16 cellular contexts compared by ENCODE assay signal in genomic region chr9:128056887-128057723, GRCh38. TPM values are rescaled to one million over a fixed set of nuclear protein-coding genes. Genes with fewer than 3 reads are reported as not detected.
A peak's percentile ranks its signal among the peaks of the same experiment; 100 is the strongest.
DNase-seq lines count a peak whose midpoint lies in the region; ATAC-seq and TF ChIP-seq lines count a peak whose summit lies in the region.
"Had no signal": no experiment of that assay in that cellular context is flagged by ENCODE, and none has a peak within 500 bp of the region (broad histone marks: within the 10 kb centered on the region; RNA-seq: fewer than 3 reads in every experiment).

No MANE protein-coding gene starts in this region.

- no peak overlapping the region for H3K18ac ChIP-seq in mesenchymal stem cell (ENCODE audit: low read depth in 1 of 2, low read length in 2 of 2)

- H3K27ac ChIP-seq in adrenal gland = peak overlapping the region; percentile 42 to 93 (median 82)
- no peak overlapping the region for H3K27ac ChIP-seq in mesenchymal stem cell (ENCODE audit: low read length, poor library complexity, severe bottlenecking)
- H3K27ac ChIP-seq in tibial nerve = peak overlapping the region; percentile 80 to 97 (median 90)

- peak overlapping the region in 1 of 2 experiments; percentile 29 for H2BK12ac ChIP-seq in mesenchymal stem cell (ENCODE audit: low read length in 2 of 2)

- WGBS in adrenal gland, 4 donors = 55 to 65% (median 58%) methylated on average over 14 of the region's 14 CpGs
- WGBS in mesenchymal stem cell = 87% methylated on average over 14 of the region's 14 CpGs
- 61 to 76% methylated on average over 14 of the region's 14 CpGs for WGBS in tibial nerve, 2 donors

- no peaks in the 10 kb centered on the region for H3K27me3 Mint-ChIP-seq in T-helper 17 cell
- no peaks in the 10 kb centered on the region for H3K27me3 Mint-ChIP-seq in effector memory CD8-positive, alpha-beta T cell

- peak; percentile 40 for DNase-seq in NCI-H1092 treated with DMSO at 0.1 percent for 48 hours (lab: John Stamatoyannopoulos, UW)
- DNase-seq in adrenal gland = peak; percentile 34 to 90 (median 77)
- peak; percentile 52 for DNase-seq in mesenchymal stem cell
- no peak for DNase-seq in tibial nerve (ENCODE audit: low spot score in 2 of 2)
- no peak for DNase-seq in medulla oblongata (ENCODE audit: extremely low spot score)
- DNase-seq in SW480 (ENCODE audit: low spot score) = no peak
- no peak for DNase-seq in T-helper 17 cell
- no peak for DNase-seq in effector memory CD8-positive, alpha-beta T cell
- DNase-seq: activated CD4-positive, alpha-beta T cell treated with anti-CD3 and anti-CD28 coated beads, Interleukin-2, amount 50 U/mL, for 4 hours; dermis blood vessel endothelial cell; DMS79 treated with DMSO at 0.1 percent for 48 hours; HFFc6; NK-92 treated with Interleukin-12 subunit alpha and Interleukin-12 subunit beta, amount 100 ng/mL, for 24 hours; stimulated activated CD4-positive, alpha-beta T cell treated with anti-CD3 and anti-CD28 coated beads, Interleukin-1b, Interleukin-23, amount 100 ng/mL, for 48 hours; stimulated activated naive CD4-positive, alpha-beta T cell had no signal

- H3K9me3 ChIP-seq in adrenal gland (replicated peaks in 1 of 3) = no peaks in the 10 kb centered on the region
- no peaks in the 10 kb centered on the region for H3K9me3 ChIP-seq in mesenchymal stem cell (ENCODE audit: control insufficient read depth, low read length)
- no peaks in the 10 kb centered on the region for H3K9me3 ChIP-seq in tibial nerve
- no peaks in the 10 kb centered on the region for H3K9me3 ChIP-seq in T-helper 17 cell (ENCODE audit: control insufficient read depth, low read length, poor library complexity, severe bottlenecking)

- no peak overlapping the region for H4K91ac ChIP-seq in mesenchymal stem cell (ENCODE audit: low read length)

- no peak overlapping the region for H3K4me2 ChIP-seq in mesenchymal stem cell (ENCODE audit: low read length, poor library complexity, severe bottlenecking)

- no peak overlapping the region for H2AK5ac ChIP-seq in mesenchymal stem cell (ENCODE audit: low read length, severe bottlenecking)

- no peak overlapping the region for H3K4ac ChIP-seq in mesenchymal stem cell (ENCODE audit: low read depth in 1 of 2, low read length in 2 of 2)

- no peaks in the 10 kb centered on the region for H3K79me1 ChIP-seq in mesenchymal stem cell (replicated peaks; ENCODE audit: low read length, poor library complexity, severe bottlenecking)

- peaks cover 25 to 41% of the 10 kb centered on the region in 2 donors for H3K4me1 ChIP-seq in adrenal gland (replicated peaks in 1 of 2)
- H3K4me1 ChIP-seq in mesenchymal stem cell (ENCODE audit: control insufficient read depth, insufficient read depth, low read depth, low read length) = peaks cover 5% of the 10 kb centered on the region
- H3K4me1 ChIP-seq in tibial nerve = peaks cover 0 to 50% (median 32%) of the 10 kb centered on the region in 4 donors

- ATAC-seq in T-helper 17 cell = no peak
- no peak for ATAC-seq in effector memory CD8-positive, alpha-beta T cell (replicated peaks)
- ATAC-seq: SK-N-SH treated with all-trans-retinoic acid at 6 μM for 48 hours had no signal

- TF ChIP-seq CTCF in adrenal gland (IDR thresholded peaks at IDR 0.05) (peak in 1 of 6 experiments; percentile 18), tibial nerve (IDR thresholded peaks at IDR 0.05) (no peak)

- H3K9me3 Mint-ChIP-seq in effector memory CD8-positive, alpha-beta T cell = no peaks in the 10 kb centered on the region
- H3K9me3 Mint-ChIP-seq: HFFc6 had no signal

- H3K9ac ChIP-seq in mesenchymal stem cell (ENCODE audit: low read length) = no peak overlapping the region

- H2BK5ac ChIP-seq in mesenchymal stem cell (ENCODE audit: low read depth, low read length, poor library complexity, severe bottlenecking) = no peak overlapping the region

- peak in 1 of 2 donors; percentile 1 for TF ChIP-seq POLR2A in adrenal gland (IDR thresholded peaks at IDR 0.05)
- no peak for TF ChIP-seq POLR2A in tibial nerve (IDR thresholded peaks at IDR 0.05)

- no peaks in the 10 kb centered on the region for H3K36me3 Mint-ChIP-seq in T-helper 17 cell (ENCODE audit: low read depth)
- peaks cover 2% of the 10 kb centered on the region for H3K36me3 Mint-ChIP-seq in effector memory CD8-positive, alpha-beta T cell (ENCODE audit: insufficient read depth)

- peaks cover 16% of the 10 kb centered on the region for H3K4me1 Mint-ChIP-seq in T-helper 17 cell
- peaks cover 6 to 9% of the 10 kb centered on the region in 2 donors for H3K4me1 Mint-ChIP-seq in effector memory CD8-positive, alpha-beta T cell (ENCODE audit: low read depth in 2 of 2)

- H3K27me3 ChIP-seq in adrenal gland (no peaks in the 10 kb centered on the region), mesenchymal stem cell (ENCODE audit: control insufficient read depth in 1 of 2, insufficient read depth in 1 of 2, low read length in 2 of 2) (no peaks in the 10 kb centered on the region), tibial nerve (no peaks in the 10 kb centered on the region)

- no peak for TF ChIP-seq EP300 in tibial nerve (IDR thresholded peaks at IDR 0.05)

- peak overlapping the region; percentile 26 for H2BK15ac ChIP-seq in mesenchymal stem cell (ENCODE audit: low read depth, poor library complexity, severe bottlenecking)

- H2AFZ ChIP-seq in mesenchymal stem cell (ENCODE audit: low read depth, low read length) = no peak overlapping the region

- H3K14ac ChIP-seq in mesenchymal stem cell (ENCODE audit: low read length in 2 of 2) = peak overlapping the region in 1 of 2 experiments; percentile 48

- H3K27ac Mint-ChIP-seq in T-helper 17 cell = no peak overlapping the region
- no peak overlapping the region for H3K27ac Mint-ChIP-seq in effector memory CD8-positive, alpha-beta T cell
- H3K27ac Mint-ChIP-seq: HFFc6 had no signal

- H4K8ac ChIP-seq in mesenchymal stem cell (ENCODE audit: low read length) = peak overlapping the region; percentile 3

- peak overlapping the region; percentile 15 for H2BK120ac ChIP-seq in mesenchymal stem cell (ENCODE audit: low read depth, low read length)

- H3K23ac ChIP-seq in mesenchymal stem cell (ENCODE audit: low read length in 2 of 2) = no peak overlapping the region

- intact Hi-C loops in adrenal gland (cut with DNase I) = no loop called here

- H3K4me3 Mint-ChIP-seq in T-helper 17 cell = no peak overlapping the region
- no peak overlapping the region for H3K4me3 Mint-ChIP-seq in effector memory CD8-positive, alpha-beta T cell
- H3K4me3 Mint-ChIP-seq: HFFc6 had no signal

- H3K36me3 ChIP-seq in adrenal gland (replicated peaks in 1 of 2) (peaks cover 0 to 2% of the 10 kb centered on the region in 2 donors), mesenchymal stem cell (ENCODE audit: control insufficient read depth in 1 of 2, insufficient read depth in 2 of 2, low read depth in 1 of 2, low read length in 2 of 2) (peaks cover 7 to 11% of the 10 kb centered on the region in 2 experiments), tibial nerve (peaks cover 0 to 9% (median 0%) of the 10 kb centered on the region in 3 donors)

- H3K4me3 ChIP-seq in adrenal gland = no peak overlapping the region
- no peak overlapping the region for H3K4me3 ChIP-seq in mesenchymal stem cell (ENCODE audit: insufficient read depth in 1 of 2, low read depth in 1 of 2, low read length in 2 of 2)
- no peak overlapping the region for H3K4me3 ChIP-seq in tibial nerve

RNA-seq across cellular contexts. Expression of gene NAIF1, which starts 10.0 kb away (rescaled TPM):
- total RNA-seq in adrenal gland (10 to 100 TPM in 6 of 8 donors, 1 to 10 TPM in 2; 8.0 to 20.7 (median 12.2) TPM), tibial nerve (10 to 100 TPM in 1 of 4 donors, 1 to 10 TPM in 3; 5.4 to 11.2 (median 8.1) TPM), T-helper 17 cell (10 to 100 TPM; 11.6 to 15.2 TPM)
- polyA plus RNA-seq in adrenal gland = 10 to 100 TPM in 2 of 3 donors, 1 to 10 TPM in 1; 6.6 to 12.8 (median 10.8) TPM
- polyA plus RNA-seq in mesenchymal stem cell (2013, experiment 1 of 2) = 6.5 TPM
- 6.1 TPM for polyA plus RNA-seq in mesenchymal stem cell (2013, experiment 2 of 2)

RNA-seq across cellular contexts. Expression of gene SLC25A25, which starts 10.9 kb away (rescaled TPM):
- total RNA-seq in adrenal gland (10 to 100 TPM; 11.4 to 60.6 (median 25.5) TPM), tibial nerve (10 to 100 TPM; 23.4 to 29.7 (median 27.2) TPM), T-helper 17 cell (10 to 100 TPM; 16.3 to 20.4 TPM)
- 10 to 100 TPM; 13.6 to 14.1 (median 13.9) TPM for polyA plus RNA-seq in adrenal gland
- 6.8 TPM for polyA plus RNA-seq in mesenchymal stem cell (2013, experiment 1 of 2)
- 6.4 TPM for polyA plus RNA-seq in mesenchymal stem cell (2013, experiment 2 of 2)

Comparison
In these comparisons a context has a peak if more than half of its experiments do, and no peak if none do; other contexts are left out.
1. DNase-seq: peak in NCI-H1092 treated with DMSO at 0.1 percent for 48 hours (single experiment), adrenal gland (7 of 7) and mesenchymal stem cell (single experiment); none in tibial nerve (0 of 2), medulla oblongata (single experiment), SW480 (single experiment), T-helper 17 cell (0 of 3) and effector memory CD8-positive, alpha-beta T cell (0 of 3).